Comparison of ENCODE assay signal across 9 cellular contexts in genomic region chrX:71285929-71286328, GRCh38. TPM values are rescaled to one million over a fixed set of nuclear protein-coding genes. Genes with fewer than 3 reads are reported as not detected.
DNase-seq lines count a peak whose midpoint lies in the region; ATAC-seq, FAIRE-seq and TF ChIP-seq lines count a peak whose summit lies in the region.
"Had no signal": no experiment of that assay in that cellular context is flagged by ENCODE, and none has a peak within 500 bp of the region (broad histone marks: within the 10 kb centered on the region; RNA-seq: fewer than 3 reads in every experiment).

No MANE protein-coding gene starts in this region.

- TF ChIP-seq CTCF in OCI-LY1 (IDR thresholded peaks at IDR 0.05; ENCODE audit: low read length), result no peak

- H3K9me2 ChIP-seq in OCI-LY1 (ENCODE audit: low read depth, low read length), result no peaks in the 10 kb centered on the region

- no peak overlapping the region for H3K27ac ChIP-seq in OCI-LY1 (ENCODE audit: low read depth, low read length, poor library complexity, severe bottlenecking)
- H3K27ac ChIP-seq in ectodermal cell (ENCODE audit: insufficient read depth, low read depth, low read length, poor library complexity, severe bottlenecking), result no peak overlapping the region

- no peaks in the 10 kb centered on the region for H3K9me3 ChIP-seq in OCI-LY1 (ENCODE audit: low read length)
- no peaks in the 10 kb centered on the region for H3K9me3 ChIP-seq in ectodermal cell (ENCODE audit: control insufficient read depth, low read length)
- no peaks in the 10 kb centered on the region for H3K9me3 ChIP-seq in neuron (ENCODE audit: low read length)

- H3K4me3 ChIP-seq in OCI-LY1 (ENCODE audit: low read depth, low read length, poor library complexity, severe bottlenecking), result peak overlapping the region; percentile 94
- H3K4me3 ChIP-seq in ectodermal cell (ENCODE audit: insufficient read depth, low read depth, low read length), result peak overlapping the region; percentile 71
- peak overlapping the region; percentile 95 for H3K4me3 ChIP-seq in neuron (ENCODE audit: low read length)

- H3K36me3 ChIP-seq in OCI-LY1 (ENCODE audit: insufficient read depth, low read length) (peaks cover 52% of the 10 kb centered on the region), ectodermal cell (ENCODE audit: control insufficient read depth, insufficient read depth, low read length) (no peaks in the 10 kb centered on the region), neuron (ENCODE audit: insufficient read depth, low read length) (peaks cover 28% of the 10 kb centered on the region)

- H3K9ac ChIP-seq in OCI-LY1 (ENCODE audit: low read length), result peak overlapping the region; percentile 100

- no peak for DNase-seq in stimulated activated CD4-positive, alpha-beta T cell treated with anti-CD3 and anti-CD28 coated beads, Interleukin-2, amount 100 ng/mL, for 24 hours
- no peak for DNase-seq in NCI-H1436 (lab: John Stamatoyannopoulos, UW)

- ATAC-seq in HG02610 (IDR thresholded peaks at IDR 0.05; ENCODE audit: unreplicated experiment) (no peak), HG03039 (IDR thresholded peaks at IDR 0.05; ENCODE audit: unreplicated experiment) (no peak)

- no peaks in the 10 kb centered on the region for H3F3A ChIP-seq in OCI-LY1 (ENCODE audit: insufficient read depth, low read length)

- FAIRE-seq in G401.6 (lab: Jason Lieb, UNC), result peak; percentile 86

- peaks cover 53% of the 10 kb centered on the region for H3K79me2 ChIP-seq in OCI-LY1 (ENCODE audit: insufficient read depth, low read length)

- H3K27me3 ChIP-seq in OCI-LY1 (ENCODE audit: insufficient read depth, low read length) (no peaks in the 10 kb centered on the region), ectodermal cell (ENCODE audit: control insufficient read depth, insufficient read depth, low read length, poor library complexity, severe bottlenecking) (no peaks in the 10 kb centered on the region), neuron (ENCODE audit: insufficient read depth, low read length) (no peaks in the 10 kb centered on the region)

- H2AFZ ChIP-seq in OCI-LY1 (ENCODE audit: low read length) (no peak overlapping the region), neuron (ENCODE audit: low read depth, low read length) (no peak overlapping the region)

- H3K4me1 ChIP-seq in OCI-LY1 (ENCODE audit: insufficient read depth, low read length, severe bottlenecking), result peaks cover 33% of the 10 kb centered on the region
- no peaks in the 10 kb centered on the region for H3K4me1 ChIP-seq in ectodermal cell (ENCODE audit: control insufficient read depth, insufficient read depth, low read length)
- peaks cover 11% of the 10 kb centered on the region for H3K4me1 ChIP-seq in neuron (ENCODE audit: insufficient read depth, low read length)

- H4K20me1 ChIP-seq in OCI-LY1 (ENCODE audit: insufficient read depth, low read length), result no peaks in the 10 kb centered on the region

- H3K4me2 ChIP-seq in OCI-LY1 (ENCODE audit: low read length), result peak overlapping the region; percentile 87

RNA-seq across cellular contexts. Expression of gene NONO, which starts 2.5 kb away (rescaled TPM):
- 899 TPM for polyA plus RNA-seq in ectodermal cell (2013, experiment 1 of 4)
- polyA plus RNA-seq in ectodermal cell (2013, experiment 2 of 4), result 872 TPM
- polyA plus RNA-seq in ectodermal cell (2013, experiment 3 of 4), result 821 TPM
- 949 TPM for polyA plus RNA-seq in ectodermal cell (2013, experiment 4 of 4)

RNA-seq across cellular contexts. Expression of gene ITGB1BP2, which starts 15.6 kb away (rescaled TPM):
- 2.3 TPM for polyA plus RNA-seq in ectodermal cell (2013, experiment 1 of 4)
- 1.7 TPM for polyA plus RNA-seq in ectodermal cell (2013, experiment 2 of 4)
- 0.91 TPM for polyA plus RNA-seq in ectodermal cell (2013, experiment 3 of 4)
- polyA plus RNA-seq in ectodermal cell (2013, experiment 4 of 4), result 1.0 TPM
- polyA plus RNA-seq: IgD-negative memory B cell had no signal

RNA-seq across cellular contexts. Expression of gene ZMYM3, which starts 32.0 kb away (rescaled TPM):
- 107 TPM for polyA plus RNA-seq in ectodermal cell (2013, experiment 1 of 4)
- 109 TPM for polyA plus RNA-seq in ectodermal cell (2013, experiment 2 of 4)
- polyA plus RNA-seq in ectodermal cell (2013, experiment 3 of 4), result 84.1 TPM
- 95.6 TPM for polyA plus RNA-seq in ectodermal cell (2013, experiment 4 of 4)
